21 cellular contexts compared by ENCODE assay signal in genomic region chr9:83936523-83936922, GRCh38.
"Had no signal": no experiment of that assay in that cellular context is flagged by ENCODE, and none has a peak within 500 bp of the region (broad histone marks: within the 10 kb centered on the region; RNA-seq: fewer than 3 reads in every experiment).

No MANE protein-coding gene starts in this region.

- H3K27ac ChIP-seq: heart right ventricle, neural progenitor cell, ovary, right lobe of liver, testis had no signal

- H3K4me2 ChIP-seq: neural progenitor cell, smooth muscle cell had no signal

- H3K27ac Mint-ChIP-seq: activated naive CD4-positive, alpha-beta T cell treated with anti-CD3 and anti-CD28 coated beads for 36 hours; immature natural killer cell; memory B cell; naive thymus-derived CD4-positive, alpha-beta T cell; neural progenitor cell; stimulated activated effector memory CD8-positive, alpha-beta T cell treated with anti-CD3 and anti-CD28 coated beads, Interleukin-12 subunit alpha, Interleukin-12 subunit beta, amount 100 ng/mL, for 72 hours; type B pancreatic cell had no signal

- H3K9me3 Mint-ChIP-seq: activated CD4-positive, alpha-beta T cell treated with anti-CD3 and anti-CD28 coated beads, Interleukin-2, amount 10 ng/mL, durations not matched to agents 7 days and 5 days; activated naive CD4-positive, alpha-beta T cell treated with anti-CD3 and anti-CD28 coated beads for 36 hours; activated T-cell treated with anti-CD3 and anti-CD28 coated beads, Interleukin-2, amount 50 U/mL, for 4 hours; immature natural killer cell; memory B cell; naive thymus-derived CD4-positive, alpha-beta T cell; neural progenitor cell; stimulated activated effector memory CD8-positive, alpha-beta T cell treated with anti-CD3 and anti-CD28 coated beads, Interleukin-12 subunit alpha, Interleukin-12 subunit beta, amount 100 ng/mL, for 72 hours; type B pancreatic cell had no signal

- H3K4me3 ChIP-seq: heart right ventricle, mucosa of descending colon, neural progenitor cell, ovary, right lobe of liver, smooth muscle cell, testis had no signal

- ATAC-seq: activated CD4-positive, CD25-positive, alpha-beta regulatory T cell treated with anti-CD3 and anti-CD28 coated beads, Interleukin-2, amount 50 U/mL, for 24 hours; activated T-cell treated with anti-CD3 and anti-CD28 coated beads, Interleukin-2, amount 50 U/mL, for 4 hours; mucosa of descending colon; naive thymus-derived CD4-positive, alpha-beta T cell; right lobe of liver; stimulated activated effector memory CD8-positive, alpha-beta T cell treated with anti-CD3 and anti-CD28 coated beads, Interleukin-12 subunit alpha, Interleukin-12 subunit beta, amount 100 ng/mL, for 72 hours had no signal

- H3K36me3 ChIP-seq: neural progenitor cell, ovary had no signal

- DNase-seq: activated CD4-positive, alpha-beta T cell treated with anti-CD3 and anti-CD28 coated beads, Interleukin-2, amount 10 ng/mL, durations not matched to agents 7 days and 5 days; activated CD8-positive, alpha-beta memory T cell treated with anti-CD3 and anti-CD28 coated beads, Interleukin-2, amount 50 U/mL, for 4 hours; activated naive CD4-positive, alpha-beta T cell treated with anti-CD3 and anti-CD28 coated beads for 36 hours; activated T-cell treated with anti-CD3 and anti-CD28 coated beads, Interleukin-2, amount 50 U/mL, for 4 hours; anterior cingulate cortex; cortex of kidney; heart right ventricle; immature natural killer cell; mucosa of descending colon; naive thymus-derived CD4-positive, alpha-beta T cell; ovary; right lobe of liver; stimulated activated CD4-positive, alpha-beta T cell treated with anti-CD3 and anti-CD28 coated beads, Interleukin-4, amount 100 ng/mL, for 24 hours; T1000; testis had no signal

- H3K4me3 Mint-ChIP-seq: activated CD4-positive, alpha-beta T cell treated with anti-CD3 and anti-CD28 coated beads, Interleukin-2, amount 10 ng/mL, durations not matched to agents 7 days and 5 days; activated naive CD4-positive, alpha-beta T cell treated with anti-CD3 and anti-CD28 coated beads for 36 hours; activated T-cell treated with anti-CD3 and anti-CD28 coated beads, Interleukin-2, amount 50 U/mL, for 4 hours; immature natural killer cell; memory B cell; naive thymus-derived CD4-positive, alpha-beta T cell; neural progenitor cell; stimulated activated effector memory CD8-positive, alpha-beta T cell treated with anti-CD3 and anti-CD28 coated beads, Interleukin-12 subunit alpha, Interleukin-12 subunit beta, amount 100 ng/mL, for 72 hours; type B pancreatic cell had no signal

- H2AFZ ChIP-seq: neural progenitor cell had no signal

- H3K4me1 Mint-ChIP-seq: immature natural killer cell; memory B cell; stimulated activated effector memory CD8-positive, alpha-beta T cell treated with anti-CD3 and anti-CD28 coated beads, Interleukin-12 subunit alpha, Interleukin-12 subunit beta, amount 100 ng/mL, for 72 hours had no signal

- H3K27me3 Mint-ChIP-seq: activated CD4-positive, alpha-beta T cell treated with anti-CD3 and anti-CD28 coated beads, Interleukin-2, amount 10 ng/mL, durations not matched to agents 7 days and 5 days; memory B cell; naive thymus-derived CD4-positive, alpha-beta T cell; type B pancreatic cell had no signal

- H3K36me3 Mint-ChIP-seq: neural progenitor cell had no signal

- H3K9ac ChIP-seq: neural progenitor cell had no signal

- H3K27me3 ChIP-seq: heart right ventricle, neural progenitor cell, ovary, right lobe of liver, testis had no signal

- H3K9me3 ChIP-seq: heart right ventricle, mucosa of descending colon, ovary, right lobe of liver, testis had no signal
